11 cellular contexts compared by ENCODE assay signal in genomic region chr10:47994045-47994444, GRCh38. TPM values are rescaled to one million over a fixed set of nuclear protein-coding genes. Genes with fewer than 3 reads are reported as not detected.
"Had no signal": no experiment of that assay in that cellular context is flagged by ENCODE, and none has a peak within 500 bp of the region (broad histone marks: within the 10 kb centered on the region; RNA-seq: fewer than 3 reads in every experiment).

No MANE protein-coding gene starts in this region.

RNA-seq across cellular contexts. Expression of gene FAM25C, which starts 5.5 kb away (rescaled TPM):
- total RNA-seq: cardiac septum; colonic mucosa; glomerular endothelial cell; left colon; lung; mucosa of descending colon; naive thymus-derived CD8-positive, alpha-beta T cell; right atrium auricular region; T-helper 17 cell; thyroid gland; uterus had no signal
